ENCODE assay signal across 10 cellular contexts in genomic region chr10:133162178-133162909, GRCh38. TPM values are rescaled to one million over a fixed set of nuclear protein-coding genes. Genes with fewer than 3 reads are reported as not detected.
DNase-seq lines count a peak whose midpoint lies in the region; ATAC-seq, FAIRE-seq and TF ChIP-seq lines count a peak whose summit lies in the region.
"Had no signal": no experiment of that assay in that cellular context is flagged by ENCODE, and none has a peak within 500 bp of the region (broad histone marks: within the 10 kb centered on the region; RNA-seq: fewer than 3 reads in every experiment).

No MANE protein-coding gene starts in this region.

- peak overlapping the region in 42 of 59 donors; percentile 9 to 80 (median 70) for H3K4me3 ChIP-seq in dorsolateral prefrontal cortex
- no peak overlapping the region for H3K4me3 ChIP-seq in psoas muscle
- H3K4me3 ChIP-seq: SJSA1 had no signal

- intact Hi-C loops in dorsolateral prefrontal cortex (cut with DNase I) (no loop called here), psoas muscle (cut with DNase I) (no loop called here)

- 33 to 47% (median 34%) methylated on average over 22 of the region's 22 CpGs for WGBS in psoas muscle, 3 donors

- no peak for ATAC-seq in psoas muscle

- no peaks in the 10 kb centered on the region for H3K9me3 ChIP-seq in psoas muscle
- H3K9me3 ChIP-seq: Caco-2, SJSA1 had no signal

- H3K27me3 ChIP-seq in dorsolateral prefrontal cortex, result peaks cover 0 to 52% (median 11%) of the 10 kb centered on the region in 45 donors
- H3K27me3 ChIP-seq in psoas muscle (ENCODE audit: insufficient read depth in 3 of 3, low read length in 2 of 3), result peaks cover 0 to 84% (median 37%) of the 10 kb centered on the region in 3 donors

- H3K27ac ChIP-seq in dorsolateral prefrontal cortex (peak overlapping the region in 39 of 59 donors; percentile 14 to 92 (median 73)), psoas muscle (no peak overlapping the region)
- H3K27ac ChIP-seq: SJSA1 had no signal

- H3K36me3 ChIP-seq in psoas muscle (ENCODE audit: insufficient read depth in 1 of 2, low read depth in 1 of 2), result no peaks in the 10 kb centered on the region
- H3K36me3 ChIP-seq: SJSA1 had no signal

- peak; percentile 41 for DNase-seq in activated effector memory CD4-positive, alpha-beta T cell treated with anti-CD3 and anti-CD28 coated beads, Interleukin-2, amount 50 U/mL, for 16 hours
- no peak for DNase-seq in activated effector memory CD4-positive, alpha-beta T cell treated with Interleukin-2 at 50 U/mL for 16 hours
- peak in 9 of 10 donors; percentile 57 to 89 (median 81) for DNase-seq in dorsolateral prefrontal cortex
- peak; percentile 74 for DNase-seq in midbrain (lab: John Stamatoyannopoulos, UW)
- DNase-seq in urothelium cell line (ENCODE audit: low spot score), result peak; percentile 18
- no peak for DNase-seq in stimulated activated CD4-positive, alpha-beta T cell treated with anti-CD3 and anti-CD28 coated beads, Interleukin-4, amount 100 ng/mL, for 24 hours
- DNase-seq in LoVo (ENCODE audit: low spot score), result no peak
- no peak for DNase-seq in psoas muscle

- FAIRE-seq in urothelium cell line (lab: Jason Lieb, UNC), result no peak

- peaks cover 9% of the 10 kb centered on the region for H3K4me1 ChIP-seq in psoas muscle
- H3K4me1 ChIP-seq: SJSA1 had no signal

- TF ChIP-seq CTCF in dorsolateral prefrontal cortex (IDR thresholded peaks at IDR 0.05 in 54 of 56, conservative IDR thresholded peaks at IDR 0.05 in 2 of 56; ENCODE audit: low read depth in 1 of 56, partially characterized antibody in 56 of 56) (no peak), psoas muscle (IDR thresholded peaks at IDR 0.05) (no peak)

RNA-seq across cellular contexts. Expression of gene KNDC1, which starts 2.3 kb away (rescaled TPM):
- 100 to 1,000 TPM in 74 of 120 experiments, 10 to 100 TPM in 46; 44.0 to 154 (median 107) TPM for total RNA-seq in dorsolateral prefrontal cortex
- total RNA-seq in psoas muscle, result under 1 TPM in 1 of 4 donors, not detected in 3; 0.10 TPM
- polyA plus RNA-seq in psoas muscle, result under 1 TPM in 2 of 3 donors, not detected in 1; under 0.01 to 0.01 TPM

Comparison
In these comparisons a context has a peak if more than half of its experiments do, and no peak if none do; other contexts are left out.
1. DNase-seq: peak in activated effector memory CD4-positive, alpha-beta T cell treated with anti-CD3 and anti-CD28 coated beads, Interleukin-2, amount 50 U/mL, for 16 hours (single experiment), dorsolateral prefrontal cortex (9 of 10), midbrain (single experiment) and urothelium cell line (single experiment); none in activated effector memory CD4-positive, alpha-beta T cell treated with Interleukin-2 at 50 U/mL for 16 hours (single experiment), stimulated activated CD4-positive, alpha-beta T cell treated with anti-CD3 and anti-CD28 coated beads, Interleukin-4, amount 100 ng/mL, for 24 hours (single experiment), LoVo (single experiment) and psoas muscle (0 of 2).
2. RNA of gene KNDC1, which starts 2.3 kb away (total RNA-seq): 44.0 to 154 TPM in dorsolateral prefrontal cortex; 0.10 TPM in psoas muscle; every median in the first group is over 10 times any median in the second.